In the genomic region with DNA sequence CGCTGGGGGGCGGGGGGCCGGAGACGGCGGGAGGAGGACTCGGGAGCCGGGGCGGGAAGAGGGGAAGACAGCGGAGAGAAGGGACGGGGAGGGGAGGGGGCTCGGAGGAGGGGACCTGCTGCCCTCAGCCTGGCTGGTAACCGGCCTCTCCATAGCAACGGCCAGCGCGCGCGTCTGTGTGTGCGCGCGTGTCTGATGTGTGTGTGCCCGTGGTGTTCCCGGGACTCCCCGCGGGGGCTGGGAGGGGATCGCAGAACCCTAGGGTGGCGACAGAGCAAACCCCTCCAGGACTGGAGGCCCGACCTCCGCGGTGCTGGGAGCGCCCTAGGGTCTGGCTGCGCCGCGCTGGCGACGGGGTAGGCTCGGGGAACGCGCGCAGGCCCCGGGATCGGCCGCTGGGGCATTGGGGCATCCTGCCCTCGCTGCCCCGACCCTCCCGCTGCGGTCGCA, we compare ENCODE assay signal across 17 cellular contexts.
DNase-seq lines count a peak whose midpoint lies in the region; ATAC-seq and TF ChIP-seq lines count a peak whose summit lies in the region.
"Had no signal": no experiment of that assay in that cellular context is flagged by ENCODE, and none has a peak within 500 bp of the region (broad histone marks: within the 10 kb centered on the region; RNA-seq: fewer than 3 reads in every experiment).

No MANE protein-coding gene starts in this region.

- peak overlapping the region; percentile 33 for H3K4me3 ChIP-seq in H7 (ENCODE audit: insufficient read depth, low read depth, low read length)
- peak overlapping the region; percentile 60 for H3K4me3 ChIP-seq in coronary artery
- peak overlapping the region; percentile 80 for H3K4me3 ChIP-seq in neuron (ENCODE audit: low read length)
- H3K4me3 ChIP-seq: SJSA1 had no signal

- TF ChIP-seq CTCF in coronary artery (IDR thresholded peaks at IDR 0.05) (no peak), Calu3 (IDR thresholded peaks at IDR 0.05; ENCODE audit: unreplicated experiment) (no peak)

- ATAC-seq in HG02970 (IDR thresholded peaks at IDR 0.05; ENCODE audit: low FRiP score, unreplicated experiment): no peak
- ATAC-seq: foreskin keratinocyte; stimulated activated effector memory CD8-positive, alpha-beta T cell treated with anti-CD3 and anti-CD28 coated beads, Interleukin-12 subunit alpha, Interleukin-12 subunit beta, amount 100 ng/mL, for 72 hours had no signal

- DNase-seq in DMS 273 (lab: John Stamatoyannopoulos, UW; ENCODE audit: unreplicated experiment) (peak; percentile 53), DMS 273 treated with DMSO at 0.1 percent for 48 hours (lab: John Stamatoyannopoulos, UW) (no peak), H7 (peak; percentile 94), coronary artery (ENCODE audit: low spot score) (no peak), NCI-H1436 treated with DMSO at 0.1 percent for 48 hours (lab: John Stamatoyannopoulos, UW) (no peak), Calu3 (no peak)
- DNase-seq: activated naive CD4-positive, alpha-beta T cell; caudate nucleus; CD4-positive, CD25-positive, alpha-beta regulatory T cell; foreskin keratinocyte; NK-92 treated with Interleukin-12 subunit alpha and Interleukin-12 subunit beta, amount 100 ng/mL, for 24 hours; stimulated activated CD4-positive, alpha-beta T cell treated with anti-CD3 and anti-CD28 coated beads, Interleukin-4, amount 100 ng/mL, for 4 hours had no signal

- BruUV-seq in Calu3 (replicated peaks; lab: Mats Ljungman, UMichigan): no TSS peak

- peaks cover 8% of the 10 kb centered on the region for H3K36me3 Mint-ChIP-seq in Calu3 (ENCODE audit: insufficient read depth, unreplicated experiment)
- H3K36me3 Mint-ChIP-seq: CD4-positive, CD25-positive, alpha-beta regulatory T cell; stimulated activated effector memory CD8-positive, alpha-beta T cell treated with anti-CD3 and anti-CD28 coated beads, Interleukin-12 subunit alpha, Interleukin-12 subunit beta, amount 100 ng/mL, for 72 hours had no signal

- no peak overlapping the region for H3K27ac Mint-ChIP-seq in Calu3 (ENCODE audit: unreplicated experiment)
- H3K27ac Mint-ChIP-seq: CD4-positive, CD25-positive, alpha-beta regulatory T cell; stimulated activated effector memory CD8-positive, alpha-beta T cell treated with anti-CD3 and anti-CD28 coated beads, Interleukin-12 subunit alpha, Interleukin-12 subunit beta, amount 100 ng/mL, for 72 hours had no signal

- no peaks in the 10 kb centered on the region for H3K27me3 Mint-ChIP-seq in Calu3 (ENCODE audit: unreplicated experiment)

- H3K9me3 Mint-ChIP-seq in Calu3 (ENCODE audit: low read depth, unreplicated experiment): no peaks in the 10 kb centered on the region
- H3K9me3 Mint-ChIP-seq: stimulated activated effector memory CD8-positive, alpha-beta T cell treated with anti-CD3 and anti-CD28 coated beads, Interleukin-12 subunit alpha, Interleukin-12 subunit beta, amount 100 ng/mL, for 72 hours had no signal

- H2AFZ ChIP-seq in neuron (ENCODE audit: low read depth, low read length): no peak overlapping the region

- no peak overlapping the region for H3K27ac ChIP-seq in coronary artery
- H3K27ac ChIP-seq: 22Rv1, foreskin keratinocyte, SJSA1 had no signal

- no peaks in the 10 kb centered on the region for H3K9me3 ChIP-seq in neuron (ENCODE audit: low read length)

- intact Hi-C loops in Calu3 (cut with micrococcal nuclease; ENCODE audit: unreplicated experiment): no loop called here

- peaks cover 12% of the 10 kb centered on the region for H3K4me1 ChIP-seq in neuron (ENCODE audit: insufficient read depth, low read length)
- H3K4me1 ChIP-seq: foreskin keratinocyte, SJSA1 had no signal

- H3K27me3 ChIP-seq in H7 (ENCODE audit: control insufficient read depth, insufficient read depth, low read length) (peaks cover 73% of the 10 kb centered on the region), neuron (ENCODE audit: insufficient read depth, low read length) (no peaks in the 10 kb centered on the region)
- H3K27me3 ChIP-seq: SJSA1 had no signal

- no peaks in the 10 kb centered on the region for H3K4me1 Mint-ChIP-seq in Calu3 (ENCODE audit: low read depth, unreplicated experiment)
- H3K4me1 Mint-ChIP-seq: stimulated activated effector memory CD8-positive, alpha-beta T cell treated with anti-CD3 and anti-CD28 coated beads, Interleukin-12 subunit alpha, Interleukin-12 subunit beta, amount 100 ng/mL, for 72 hours had no signal

- no peaks in the 10 kb centered on the region for H3K36me3 ChIP-seq in H7 (replicated peaks; ENCODE audit: control insufficient read depth, insufficient read depth, low read length)
- H3K36me3 ChIP-seq in neuron (ENCODE audit: insufficient read depth, low read length): peaks cover 11% of the 10 kb centered on the region
- H3K36me3 ChIP-seq: SJSA1 had no signal

- CTCF ChIA-PET in Calu3 (lab: Charles Lee): no interaction called here

- no peak overlapping the region for H3K4me3 Mint-ChIP-seq in Calu3 (ENCODE audit: low read depth, unreplicated experiment)
- H3K4me3 Mint-ChIP-seq: stimulated activated effector memory CD8-positive, alpha-beta T cell treated with anti-CD3 and anti-CD28 coated beads, Interleukin-12 subunit alpha, Interleukin-12 subunit beta, amount 100 ng/mL, for 72 hours had no signal

Comparison
In these comparisons a context has a peak if more than half of its experiments do, and no peak if none do; other contexts are left out.
1. DNase-seq: peak in DMS 273 (single experiment) and H7 (single experiment); none in DMS 273 treated with DMSO at 0.1 percent for 48 hours (single experiment), coronary artery (single experiment), NCI-H1436 treated with DMSO at 0.1 percent for 48 hours (single experiment) and Calu3 (single experiment).
2. Peak in every context shown above with its lines, with median percentiles within 50 percentile points of each other: H3K4me3 ChIP-seq.